In the genomic region with DNA sequence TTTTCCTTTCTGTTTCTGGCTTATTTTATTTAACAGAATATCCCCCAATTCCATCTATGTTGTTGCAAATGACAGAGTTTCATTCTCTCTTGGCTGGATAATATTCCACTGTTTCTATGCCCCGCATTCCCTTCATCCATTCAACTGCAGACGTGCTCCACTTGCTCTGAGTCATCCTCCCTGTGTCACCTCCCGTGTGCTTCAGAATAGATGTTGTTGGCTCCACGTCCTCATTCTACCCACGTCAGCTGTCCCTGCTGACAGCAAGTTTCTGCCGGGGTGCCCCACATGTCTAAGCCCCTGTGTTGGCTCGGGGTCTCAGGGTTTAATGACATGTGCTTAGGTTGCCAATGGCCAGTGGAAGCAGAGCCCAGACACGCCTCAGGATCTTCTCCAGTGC, we compare ENCODE assay signal across 31 cellular contexts.
"Had no signal": no experiment of that assay in that cellular context is flagged by ENCODE, and none has a peak within 500 bp of the region (broad histone marks: within the 10 kb centered on the region; RNA-seq: fewer than 3 reads in every experiment).

No MANE protein-coding gene starts in this region.

- H3K36me3 Mint-ChIP-seq: activated naive CD4-positive, alpha-beta T cell treated with anti-CD3 and anti-CD28 coated beads, Interleukin-2, amount 10 ng/mL, durations not matched to agents 7 days and 5 days; activated naive CD8-positive, alpha-beta T cell treated with anti-CD3 and anti-CD28 coated beads, Interleukin-2, amount 10 ng/mL, durations not matched to agents 7 days and 5 days; stimulated activated effector memory CD8-positive, alpha-beta T cell treated with anti-CD3 and anti-CD28 coated beads, Interleukin-12 subunit alpha, Interleukin-12 subunit beta, amount 100 ng/mL, for 72 hours; type B pancreatic cell had no signal

- H3K27ac Mint-ChIP-seq: activated naive CD4-positive, alpha-beta T cell treated with anti-CD3 and anti-CD28 coated beads, Interleukin-2, amount 10 ng/mL, durations not matched to agents 7 days and 5 days; activated naive CD8-positive, alpha-beta T cell treated with anti-CD3 and anti-CD28 coated beads, Interleukin-2, amount 10 ng/mL, durations not matched to agents 7 days and 5 days; activated T-helper 1 cell treated with anti-CD3 and anti-CD28 coated beads, Interleukin-12 subunit alpha, Interleukin-12 subunit beta, Interleukin-2, Interleukin-4 antibody, amounts not matched to agents 30 ng/mL and 10 ng/mL and 1 ng/mL, durations not matched to agents 14 hours and 24 hours and 36 hours; naive thymus-derived CD8-positive, alpha-beta T cell; neural progenitor cell; stimulated activated effector memory CD8-positive, alpha-beta T cell treated with anti-CD3 and anti-CD28 coated beads, Interleukin-12 subunit alpha, Interleukin-12 subunit beta, amount 100 ng/mL, for 72 hours; stimulated activated naive CD8-positive, alpha-beta T cell treated with anti-CD3 and anti-CD28 coated beads, Interleukin-15, Interleukin-2, amounts not matched to agents 100 ng/mL and 50 ng/mL, for 24 hours; T-helper 1 cell treated with Interleukin-12 subunit alpha and Interleukin-12 subunit beta and Interleukin-4 antibody, amounts not matched to agents 30 μg/mL and 1 μg/mL, for 36 hours; type B pancreatic cell had no signal

- H3K4me3 Mint-ChIP-seq: activated naive CD4-positive, alpha-beta T cell treated with anti-CD3 and anti-CD28 coated beads, Interleukin-2, amount 10 ng/mL, durations not matched to agents 7 days and 5 days; activated naive CD8-positive, alpha-beta T cell treated with anti-CD3 and anti-CD28 coated beads, Interleukin-2, amount 10 ng/mL, durations not matched to agents 7 days and 5 days; activated T-helper 1 cell treated with anti-CD3 and anti-CD28 coated beads, Interleukin-12 subunit alpha, Interleukin-12 subunit beta, Interleukin-2, Interleukin-4 antibody, amounts not matched to agents 30 ng/mL and 10 ng/mL and 1 ng/mL, durations not matched to agents 14 hours and 24 hours and 36 hours; naive thymus-derived CD8-positive, alpha-beta T cell; neural progenitor cell; stimulated activated effector memory CD8-positive, alpha-beta T cell treated with anti-CD3 and anti-CD28 coated beads, Interleukin-12 subunit alpha, Interleukin-12 subunit beta, amount 100 ng/mL, for 72 hours; stimulated activated naive CD8-positive, alpha-beta T cell treated with anti-CD3 and anti-CD28 coated beads, Interleukin-15, Interleukin-2, amounts not matched to agents 100 ng/mL and 50 ng/mL, for 24 hours; T-helper 1 cell treated with Interleukin-12 subunit alpha and Interleukin-12 subunit beta and Interleukin-4 antibody, amounts not matched to agents 30 μg/mL and 1 μg/mL, for 36 hours; type B pancreatic cell had no signal

- H3K27me3 Mint-ChIP-seq: activated naive CD4-positive, alpha-beta T cell treated with anti-CD3 and anti-CD28 coated beads, Interleukin-2, amount 10 ng/mL, durations not matched to agents 7 days and 5 days; activated naive CD8-positive, alpha-beta T cell treated with anti-CD3 and anti-CD28 coated beads, Interleukin-2, amount 10 ng/mL, durations not matched to agents 7 days and 5 days had no signal

- H3K4me3 ChIP-seq: ascending aorta, coronary artery, dorsolateral prefrontal cortex, gastrocnemius medialis, hepatocyte, neural progenitor cell, skin epidermis, thoracic aorta, vagina had no signal

- H3K4me1 Mint-ChIP-seq: activated naive CD4-positive, alpha-beta T cell treated with anti-CD3 and anti-CD28 coated beads, Interleukin-2, amount 10 ng/mL, durations not matched to agents 7 days and 5 days; activated naive CD8-positive, alpha-beta T cell treated with anti-CD3 and anti-CD28 coated beads, Interleukin-2, amount 10 ng/mL, durations not matched to agents 7 days and 5 days; naive thymus-derived CD8-positive, alpha-beta T cell; stimulated activated effector memory CD8-positive, alpha-beta T cell treated with anti-CD3 and anti-CD28 coated beads, Interleukin-12 subunit alpha, Interleukin-12 subunit beta, amount 100 ng/mL, for 72 hours had no signal

- DNase-seq: activated CD4-positive, alpha-beta T cell treated with anti-CD3 and anti-CD28 coated beads for 48 hours; activated CD4-positive, alpha-beta T cell treated with anti-CD3 and anti-CD28 coated beads, Interleukin-2, amount 50 U/mL, for 48 hours; activated CD8-positive, alpha-beta memory T cell treated with anti-CD3 and anti-CD28 coated beads for 24 hours; activated gamma-delta T cell; activated naive CD4-positive, alpha-beta T cell treated with anti-CD3 and anti-CD28 coated beads, Interleukin-2, amount 10 ng/mL, durations not matched to agents 7 days and 5 days; activated naive CD8-positive, alpha-beta T cell treated with anti-CD3 and anti-CD28 coated beads, Interleukin-2, amount 10 ng/mL, durations not matched to agents 7 days and 5 days; brain microvascular endothelial cell; effector memory CD4-positive, alpha-beta T cell; erythroblast; gastrocnemius medialis; islet precursor cell; naive thymus-derived CD8-positive, alpha-beta T cell; occipital lobe; stimulated activated CD4-positive, alpha-beta T cell treated with anti-CD3 and anti-CD28 coated beads, Interleukin-12 subunit alpha, Interleukin-12 subunit beta, amount 100 ng/mL, for 4 hours; stimulated activated CD4-positive, alpha-beta T cell treated with anti-CD3 and anti-CD28 coated beads, Interleukin-4, amount 100 ng/mL, for 24 hours; T-helper 9 cell had no signal

- ATAC-seq: activated CD4-positive, CD25-positive, alpha-beta regulatory T cell treated with anti-CD3 and anti-CD28 coated beads, Interleukin-2, amount 50 U/mL, for 24 hours; gastrocnemius medialis; naive thymus-derived CD8-positive, alpha-beta T cell; sciatic nerve; stimulated activated effector memory CD8-positive, alpha-beta T cell treated with anti-CD3 and anti-CD28 coated beads, Interleukin-12 subunit alpha, Interleukin-12 subunit beta, amount 100 ng/mL, for 72 hours had no signal
